ENCODE assay signal across 19 cellular contexts in genomic region chr6:139156571-139156970, GRCh38. TPM values are rescaled to one million over a fixed set of nuclear protein-coding genes. Genes with fewer than 3 reads are reported as not detected.
DNase-seq lines count a peak whose midpoint lies in the region; ATAC-seq and TF ChIP-seq lines count a peak whose summit lies in the region.
"Had no signal": no experiment of that assay in that cellular context is flagged by ENCODE, and none has a peak within 500 bp of the region (broad histone marks: within the 10 kb centered on the region; RNA-seq: fewer than 3 reads in every experiment).

No MANE protein-coding gene starts in this region.

- H3K4ac ChIP-seq in mesenchymal stem cell (ENCODE audit: low read depth in 1 of 2, low read length in 2 of 2), result no peak overlapping the region

- H3K27me3 ChIP-seq in mesenchymal stem cell (ENCODE audit: control insufficient read depth in 1 of 2, insufficient read depth in 1 of 2, low read length in 2 of 2) (no peaks in the 10 kb centered on the region), gastrocnemius medialis (no peaks in the 10 kb centered on the region)
- H3K27me3 ChIP-seq: upper lobe of left lung had no signal

- no peak overlapping the region for H3K14ac ChIP-seq in mesenchymal stem cell (ENCODE audit: low read length in 2 of 2)

- H3K4me3 Mint-ChIP-seq in stimulated activated naive CD8-positive, alpha-beta T cell treated with anti-CD3 and anti-CD28 coated beads, Interleukin-15, Interleukin-2, amounts not matched to agents 100 ng/mL and 50 ng/mL, for 24 hours, result peak overlapping the region; percentile 37
- no peak overlapping the region for H3K4me3 Mint-ChIP-seq in activated T-helper 2 cell treated with anti-CD3 and anti-CD28 coated beads, Interferon-gamma antibody, Interleukin-2, Interleukin-4, amounts not matched to agents 10 μg/mL and 5 μg/mL and 100 μg/mL, durations not matched to agents 14 hours and 24 hours and 36 hours (ENCODE audit: low read depth)
- H3K4me3 Mint-ChIP-seq in type B pancreatic cell, result no peak overlapping the region
- H3K4me3 Mint-ChIP-seq: activated naive CD8-positive, alpha-beta T cell treated with anti-CD3 and anti-CD28 coated beads, Interleukin-2, amount 10 ng/mL, durations not matched to agents 7 days and 5 days; WTC11 had no signal

- 99% methylated on average over 5 of the region's 5 CpGs for WGBS in mesenchymal stem cell

- no peak overlapping the region for H3K4me2 ChIP-seq in mesenchymal stem cell (ENCODE audit: low read length, poor library complexity, severe bottlenecking)

- H2BK5ac ChIP-seq in mesenchymal stem cell (ENCODE audit: low read depth, low read length, poor library complexity, severe bottlenecking), result no peak overlapping the region

- in situ Hi-C loops in gastrocnemius medialis (cut with MboI; ENCODE audit: low sequenced_read_pairs in 4 of 4), result no loop called here

- H3K4me3 ChIP-seq in mesenchymal stem cell (ENCODE audit: insufficient read depth in 1 of 2, low read depth in 1 of 2, low read length in 2 of 2), result peak overlapping the region in 1 of 2 experiments; percentile 73
- H3K4me3 ChIP-seq in gastrocnemius medialis, result no peak overlapping the region
- H3K4me3 ChIP-seq: upper lobe of left lung had no signal

- H3K23ac ChIP-seq in mesenchymal stem cell (ENCODE audit: low read length in 2 of 2), result no peak overlapping the region

- H3K4me1 ChIP-seq in mesenchymal stem cell (ENCODE audit: control insufficient read depth, insufficient read depth, low read depth, low read length) (peaks cover 7% of the 10 kb centered on the region), gastrocnemius medialis (peaks cover 37 to 44% of the 10 kb centered on the region in 2 donors)

- H2BK120ac ChIP-seq in mesenchymal stem cell (ENCODE audit: low read depth, low read length), result no peak overlapping the region

- no peak overlapping the region for H2BK15ac ChIP-seq in mesenchymal stem cell (ENCODE audit: low read depth, poor library complexity, severe bottlenecking)

- no peak overlapping the region for H3K27ac ChIP-seq in mesenchymal stem cell (ENCODE audit: low read length, poor library complexity, severe bottlenecking)
- H3K27ac ChIP-seq in gastrocnemius medialis, result no peak overlapping the region
- H3K27ac ChIP-seq: epithelial cell of prostate, upper lobe of left lung had no signal

- peak overlapping the region; percentile 84 for H3K27ac Mint-ChIP-seq in stimulated activated naive CD8-positive, alpha-beta T cell treated with anti-CD3 and anti-CD28 coated beads, Interleukin-15, Interleukin-2, amounts not matched to agents 100 ng/mL and 50 ng/mL, for 24 hours
- peak overlapping the region; percentile 1 for H3K27ac Mint-ChIP-seq in activated T-helper 2 cell treated with anti-CD3 and anti-CD28 coated beads, Interferon-gamma antibody, Interleukin-2, Interleukin-4, amounts not matched to agents 10 μg/mL and 5 μg/mL and 100 μg/mL, durations not matched to agents 14 hours and 24 hours and 36 hours
- peak overlapping the region; percentile 46 for H3K27ac Mint-ChIP-seq in type B pancreatic cell
- H3K27ac Mint-ChIP-seq: activated naive CD8-positive, alpha-beta T cell treated with anti-CD3 and anti-CD28 coated beads, Interleukin-2, amount 10 ng/mL, durations not matched to agents 7 days and 5 days; WTC11 had no signal

- no peak for TF ChIP-seq POLR2A in gastrocnemius medialis (IDR thresholded peaks at IDR 0.05)

- peaks cover 86% of the 10 kb centered on the region for H3K4me1 Mint-ChIP-seq in stimulated activated naive CD8-positive, alpha-beta T cell treated with anti-CD3 and anti-CD28 coated beads, Interleukin-15, Interleukin-2, amounts not matched to agents 100 ng/mL and 50 ng/mL, for 24 hours (ENCODE audit: low read depth)
- peaks cover 67% of the 10 kb centered on the region for H3K4me1 Mint-ChIP-seq in activated T-helper 2 cell treated with anti-CD3 and anti-CD28 coated beads, Interferon-gamma antibody, Interleukin-2, Interleukin-4, amounts not matched to agents 10 μg/mL and 5 μg/mL and 100 μg/mL, durations not matched to agents 14 hours and 24 hours and 36 hours (ENCODE audit: low read depth)
- H3K4me1 Mint-ChIP-seq in type B pancreatic cell (ENCODE audit: unreplicated experiment), result peaks cover 27% of the 10 kb centered on the region

- H4K91ac ChIP-seq in mesenchymal stem cell (ENCODE audit: low read length), result no peak overlapping the region

- H4K8ac ChIP-seq in mesenchymal stem cell (ENCODE audit: low read length), result no peak overlapping the region

- no peak for TF ChIP-seq CTCF in type B pancreatic cell (conservative IDR thresholded peaks at IDR 0.05)
- TF ChIP-seq CTCF in gastrocnemius medialis (IDR thresholded peaks at IDR 0.05 in 4 of 5, conservative IDR thresholded peaks at IDR 0.05 in 1 of 5), result no peak

- no peak overlapping the region for H2BK12ac ChIP-seq in mesenchymal stem cell (ENCODE audit: low read length in 2 of 2)

- no peak for DNase-seq in stimulated activated naive CD8-positive, alpha-beta T cell treated with anti-CD3 and anti-CD28 coated beads, Interleukin-15, Interleukin-2, amounts not matched to agents 100 U/mL and 50 U/mL, for 24 hours
- DNase-seq in activated T-helper 2 cell treated with anti-CD3 and anti-CD28 coated beads, Interferon-gamma antibody, Interleukin-2, Interleukin-4, amounts not matched to agents 10 μg/mL and 5 μg/mL and 100 μg/mL, durations not matched to agents 14 hours and 24 hours and 36 hours (ENCODE audit: low spot score), result no peak
- no peak for DNase-seq in mesenchymal stem cell
- DNase-seq in type B pancreatic cell (ENCODE audit: extremely low spot score, unreplicated experiment), result no peak
- no peak for DNase-seq in SKM-1 treated with dmso at 0.1 percent for 144 hours (lab: John Stamatoyannopoulos, UW; ENCODE audit: unreplicated experiment)
- DNase-seq in gastrocnemius medialis, result no peak
- DNase-seq in DMS79 treated with DMSO at 0.1 percent for 48 hours (lab: John Stamatoyannopoulos, UW), result no peak
- DNase-seq: activated naive CD8-positive, alpha-beta T cell treated with anti-CD3 and anti-CD28 coated beads, Interleukin-2, amount 10 ng/mL, durations not matched to agents 7 days and 5 days; IMR-90; midbrain; MM.1S; NCI-H1436 treated with DMSO at 0.1 percent for 48 hours; NCI-H2171; NCI-H69; SHP77; upper lobe of left lung had no signal

- H3K36me3 ChIP-seq in mesenchymal stem cell (ENCODE audit: control insufficient read depth in 1 of 2, insufficient read depth in 2 of 2, low read depth in 1 of 2, low read length in 2 of 2) (no peaks in the 10 kb centered on the region), gastrocnemius medialis (no peaks in the 10 kb centered on the region)

- no peak overlapping the region for H2AK5ac ChIP-seq in mesenchymal stem cell (ENCODE audit: low read length, severe bottlenecking)

- H3K36me3 Mint-ChIP-seq in stimulated activated naive CD8-positive, alpha-beta T cell treated with anti-CD3 and anti-CD28 coated beads, Interleukin-15, Interleukin-2, amounts not matched to agents 100 ng/mL and 50 ng/mL, for 24 hours (ENCODE audit: low read depth), result peaks cover 20% of the 10 kb centered on the region
- peaks cover 26% of the 10 kb centered on the region for H3K36me3 Mint-ChIP-seq in activated T-helper 2 cell treated with anti-CD3 and anti-CD28 coated beads, Interferon-gamma antibody, Interleukin-2, Interleukin-4, amounts not matched to agents 10 μg/mL and 5 μg/mL and 100 μg/mL, durations not matched to agents 14 hours and 24 hours and 36 hours (ENCODE audit: low read depth)
- peaks cover 5% of the 10 kb centered on the region for H3K36me3 Mint-ChIP-seq in type B pancreatic cell

- no peak for ATAC-seq in stimulated activated naive CD8-positive, alpha-beta T cell treated with anti-CD3 and anti-CD28 coated beads, Interleukin-15, Interleukin-2, amounts not matched to agents 100 U/mL and 50 U/mL, for 24 hours
- ATAC-seq in gastrocnemius medialis, result no peak
- ATAC-seq: WTC11 had no signal

- H2AFZ ChIP-seq in mesenchymal stem cell (ENCODE audit: low read depth, low read length), result no peak overlapping the region

- H3K9me3 ChIP-seq in mesenchymal stem cell (ENCODE audit: control insufficient read depth, low read length) (no peaks in the 10 kb centered on the region), gastrocnemius medialis (no peaks in the 10 kb centered on the region)
- H3K9me3 ChIP-seq: upper lobe of left lung had no signal

- intact Hi-C loops in activated T-helper 2 cell treated with anti-CD3 and anti-CD28 coated beads, Interferon-gamma antibody, Interleukin-2, Interleukin-4, amounts not matched to agents 10 μg/mL and 5 μg/mL and 100 μg/mL, durations not matched to agents 14 hours and 24 hours and 36 hours (cut with micrococcal nuclease), result no loop called here
- intact Hi-C loops in gastrocnemius medialis (cut with DNase I; ENCODE audit: low total_unique reads), result no loop called here

- peak overlapping the region; percentile 88 for H3K9ac ChIP-seq in mesenchymal stem cell (ENCODE audit: low read length)

- H3K27me3 Mint-ChIP-seq in stimulated activated naive CD8-positive, alpha-beta T cell treated with anti-CD3 and anti-CD28 coated beads, Interleukin-15, Interleukin-2, amounts not matched to agents 100 ng/mL and 50 ng/mL, for 24 hours, result no peaks in the 10 kb centered on the region
- H3K27me3 Mint-ChIP-seq in activated T-helper 2 cell treated with anti-CD3 and anti-CD28 coated beads, Interferon-gamma antibody, Interleukin-2, Interleukin-4, amounts not matched to agents 10 μg/mL and 5 μg/mL and 100 μg/mL, durations not matched to agents 14 hours and 24 hours and 36 hours (ENCODE audit: low read depth), result no peaks in the 10 kb centered on the region
- H3K27me3 Mint-ChIP-seq in type B pancreatic cell, result no peaks in the 10 kb centered on the region
- H3K27me3 Mint-ChIP-seq: activated naive CD8-positive, alpha-beta T cell treated with anti-CD3 and anti-CD28 coated beads, Interleukin-2, amount 10 ng/mL, durations not matched to agents 7 days and 5 days had no signal

- H3K18ac ChIP-seq in mesenchymal stem cell (ENCODE audit: low read depth in 1 of 2, low read length in 2 of 2), result no peak overlapping the region

- H3K9me3 Mint-ChIP-seq in stimulated activated naive CD8-positive, alpha-beta T cell treated with anti-CD3 and anti-CD28 coated beads, Interleukin-15, Interleukin-2, amounts not matched to agents 100 ng/mL and 50 ng/mL, for 24 hours, result no peaks in the 10 kb centered on the region
- H3K9me3 Mint-ChIP-seq in activated T-helper 2 cell treated with anti-CD3 and anti-CD28 coated beads, Interferon-gamma antibody, Interleukin-2, Interleukin-4, amounts not matched to agents 10 μg/mL and 5 μg/mL and 100 μg/mL, durations not matched to agents 14 hours and 24 hours and 36 hours, result no peaks in the 10 kb centered on the region
- H3K9me3 Mint-ChIP-seq in type B pancreatic cell, result peaks cover 3% of the 10 kb centered on the region
- H3K9me3 Mint-ChIP-seq: activated naive CD8-positive, alpha-beta T cell treated with anti-CD3 and anti-CD28 coated beads, Interleukin-2, amount 10 ng/mL, durations not matched to agents 7 days and 5 days had no signal

- peaks cover 34% of the 10 kb centered on the region for H3K79me1 ChIP-seq in mesenchymal stem cell (replicated peaks; ENCODE audit: low read length, poor library complexity, severe bottlenecking)

RNA-seq across cellular contexts. Expression of gene HECA, which starts 21.7 kb away (rescaled TPM):
- total RNA-seq in activated T-helper 2 cell treated with anti-CD3 and anti-CD28 coated beads, Interferon-gamma antibody, Interleukin-2, Interleukin-4, amounts not matched to agents 10 μg/mL and 5 μg/mL and 100 μg/mL, durations not matched to agents 14 hours and 24 hours and 36 hours, result 33.6 and 36.9 TPM in 2 replicates
- 9.4 TPM for polyA plus RNA-seq in mesenchymal stem cell (2013, experiment 1 of 2)
- polyA plus RNA-seq in mesenchymal stem cell (2013, experiment 2 of 2), result 9.6 TPM
- total RNA-seq in type B pancreatic cell (ENCODE audit: low replicate concordance), result 17.8 and 24.4 TPM in 2 replicates
- total RNA-seq in gastrocnemius medialis, result 10 to 100 TPM; 34.5 to 59.1 (median 47.2) TPM

Comparison
In these comparisons a context has a peak if more than half of its experiments do, and no peak if none do; other contexts are left out.
1. H3K27ac Mint-ChIP-seq: peak in every context shown above with its lines; median percentile 84 in stimulated activated naive CD8-positive, alpha-beta T cell treated with anti-CD3 and anti-CD28 coated beads, Interleukin-15, Interleukin-2, amounts not matched to agents 100 ng/mL and 50 ng/mL, for 24 hours; 46 in type B pancreatic cell; 1 in activated T-helper 2 cell treated with anti-CD3 and anti-CD28 coated beads, Interferon-gamma antibody, Interleukin-2, Interleukin-4, amounts not matched to agents 10 μg/mL and 5 μg/mL and 100 μg/mL, durations not matched to agents 14 hours and 24 hours and 36 hours.